10 cellular contexts compared by ENCODE assay signal in genomic region chr3:33060609-33061337, GRCh38. TPM values are rescaled to one million over a fixed set of nuclear protein-coding genes. Genes with fewer than 3 reads are reported as not detected.
A peak's percentile ranks its signal among the peaks of the same experiment; 100 is the strongest.
DNase-seq lines count a peak whose midpoint lies in the region; ATAC-seq, FAIRE-seq and TF ChIP-seq lines count a peak whose summit lies in the region.
"Had no signal": no experiment of that assay in that cellular context is flagged by ENCODE, and none has a peak within 500 bp of the region (broad histone marks: within the 10 kb centered on the region; RNA-seq: fewer than 3 reads in every experiment).

No MANE protein-coding gene starts in this region.

- TF ChIP-seq POLR2A in GM12892 (IDR thresholded peaks at IDR 0.05; ENCODE audit: low read depth, low read length), result no peak

- ATAC-seq in GM21529 (IDR thresholded peaks at IDR 0.05; ENCODE audit: unreplicated experiment), result no peak
- no peak for ATAC-seq in GM21447 (IDR thresholded peaks at IDR 0.05; ENCODE audit: unreplicated experiment)
- ATAC-seq: Right ventricle myocardium inferior had no signal

- DNase-seq in GM12892 (ENCODE audit: insufficient read length), result no peak
- DNase-seq in T-helper 22 cell (ENCODE audit: low read depth), result peak; percentile 67
- DNase-seq in activated effector memory CD4-positive, alpha-beta T cell treated with anti-CD3 and anti-CD28 coated beads, Interleukin-2, amount 50 U/mL, for 16 hours, result peak; percentile 88
- peak; percentile 78 for DNase-seq in stimulated activated CD4-positive, alpha-beta T cell treated with anti-CD3 and anti-CD28 coated beads, Interleukin-15, amount 100 ng/mL, for 24 hours
- no peak for DNase-seq in NOMO-1 (lab: John Stamatoyannopoulos, UW; ENCODE audit: unreplicated experiment in 2 of 2)
- no peak for DNase-seq in 8988T
- DNase-seq: head of caudate nucleus had no signal

- FAIRE-seq in GM12892 (lab: Jason Lieb, UNC), result peak; percentile 74

RNA-seq across cellular contexts. Expression of gene GLB1, which starts 36.2 kb away (rescaled TPM):
- 19.1 TPM for polyA plus RNA-seq in GM12892 (2012; ENCODE audit: missing spikeins)

RNA-seq across cellular contexts. Expression of gene TMPPE, which starts 36.2 kb away (rescaled TPM):
- polyA plus RNA-seq in GM12892 (2012; ENCODE audit: missing spikeins), result 2.2 TPM

RNA-seq across cellular contexts. Expression of gene CRTAP, which starts 53.0 kb away (rescaled TPM):
- polyA plus RNA-seq in GM12892 (2012; ENCODE audit: missing spikeins), result 24.8 TPM

Comparison
In these comparisons a context has a peak if more than half of its experiments do, and no peak if none do; other contexts are left out.
1. DNase-seq: peak in T-helper 22 cell (single experiment), activated effector memory CD4-positive, alpha-beta T cell treated with anti-CD3 and anti-CD28 coated beads, Interleukin-2, amount 50 U/mL, for 16 hours (single experiment) and stimulated activated CD4-positive, alpha-beta T cell treated with anti-CD3 and anti-CD28 coated beads, Interleukin-15, amount 100 ng/mL, for 24 hours (single experiment); none in GM12892 (single experiment), NOMO-1 (0 of 2) and 8988T (single experiment).